Comparison of ENCODE assay signal across 1 cellular context in genomic region chr2:183998041-183998796, GRCh38.
TF ChIP-seq lines count a peak whose summit lies in the region.

No MANE protein-coding gene starts in this region.

TF ChIP-seq in GM12878, 131 proteins besides CTCF, POLR2A, EP300 and RAD21 (continued from another document):
- peak; percentile 86 for TF ChIP-seq ATF2 (IDR thresholded peaks at IDR 0.05; ENCODE audit: low read length)
- peak; percentile 90; the same call in 1 of the 2 replicates for TF ChIP-seq TCF3 (IDR thresholded peaks at IDR 0.05; ENCODE audit: borderline replicate concordance, insufficient read depth, low read depth, low read length)
- peak; percentile 39 to 59; a peak in 3 of 4 replicates for TF ChIP-seq IKZF2 (IDR thresholded peaks at IDR 0.05)
- no peak for TF ChIP-seq RELA (IDR thresholded peaks at IDR 0.05; ENCODE audit: borderline replicate concordance, partially characterized antibody)
- TF ChIP-seq CBFB (IDR thresholded peaks at IDR 0.05; ENCODE audit: low read depth) = 0 out of 2 replicates have a peak, but pooled peaks have one; percentile 14
- peak; percentile 52; the same call in 1 of the 2 replicates for TF ChIP-seq ZBED1 (IDR thresholded peaks at IDR 0.05; ENCODE audit: borderline replicate concordance)
- no peak for TF ChIP-seq ATF3 (IDR thresholded peaks at IDR 0.05; ENCODE audit: borderline replicate concordance, extremely low read depth, low read depth, low read length)
- peak; percentile 58; the same call in 1 of the 2 replicates for TF ChIP-seq IRF4 (IDR thresholded peaks at IDR 0.05; ENCODE audit: low read depth, low read length)
- TF ChIP-seq ZNF217 (IDR thresholded peaks at IDR 0.05) = no peak
- TF ChIP-seq FOS (IDR thresholded peaks at IDR 0.05; ENCODE audit: borderline replicate concordance, extremely low read depth, insufficient read length) = no peak
- TF ChIP-seq CBX5 (IDR thresholded peaks at IDR 0.05; ENCODE audit: low read depth) = 0 out of 2 replicates have a peak, but pooled peaks have one; percentile 47
- TF ChIP-seq TCF12 (IDR thresholded peaks at IDR 0.05; ENCODE audit: low read depth, low read length) = peak; percentile 87; the same call in 1 of the 2 replicates
- peak; percentile 71; the same call in 1 of the 2 replicates for TF ChIP-seq PAX5 (IDR thresholded peaks at IDR 0.05; ENCODE audit: borderline replicate concordance, low read depth, low read length)
TF ChIP-seq in GM12878: peak in this region for 26.
